In the genomic region with DNA sequence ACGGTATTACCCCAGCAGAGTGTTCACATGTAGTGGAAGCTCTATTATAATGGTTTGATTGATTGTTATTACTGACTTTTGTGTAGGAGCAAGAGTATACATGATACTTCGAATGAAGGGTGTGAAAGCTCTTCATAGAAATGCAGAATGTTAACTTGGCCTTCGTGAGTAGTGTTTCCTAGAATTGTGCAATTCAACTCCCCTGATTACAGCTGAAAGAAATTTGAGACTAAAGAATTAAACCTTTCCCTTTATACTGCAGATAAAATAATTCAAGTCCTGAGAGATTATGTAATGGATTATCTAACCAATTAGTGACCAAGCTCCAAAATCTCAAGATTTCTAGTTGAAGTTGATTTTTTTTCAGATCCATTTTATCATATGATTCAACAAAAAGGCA, we compare ENCODE assay signal across 13 cellular contexts. TPM values are rescaled to one million over a fixed set of nuclear protein-coding genes. Genes with fewer than 3 reads are reported as not detected.
A peak's percentile ranks its signal among the peaks of the same experiment; 100 is the strongest.
DNase-seq lines count a peak whose midpoint lies in the region; ATAC-seq and TF ChIP-seq lines count a peak whose summit lies in the region.
"Had no signal": no experiment of that assay in that cellular context is flagged by ENCODE, and none has a peak within 500 bp of the region (broad histone marks: within the 10 kb centered on the region; RNA-seq: fewer than 3 reads in every experiment).

No MANE protein-coding gene starts in this region.

- H2AFZ ChIP-seq in osteoblast (ENCODE audit: low read length) = no peak overlapping the region

- TF ChIP-seq CTCF in fibroblast of mammary gland (conservative IDR thresholded peaks at IDR 0.05; ENCODE audit: control insufficient read depth, insufficient read depth, low read depth, low read length) = no peak
- TF ChIP-seq CTCF in osteoblast (IDR thresholded peaks at IDR 0.05; ENCODE audit: extremely low read depth, low read depth, low read length) = no peak
- no peak for TF ChIP-seq CTCF in endothelial cell (IDR thresholded peaks at IDR 0.05; ENCODE audit: unreplicated experiment)

- peaks cover 0 to 1% of the 10 kb centered on the region in 2 donors for H3K36me3 Mint-ChIP-seq in CD4-positive, alpha-beta memory T cell
- no peaks in the 10 kb centered on the region for H3K36me3 Mint-ChIP-seq in endothelial cell (ENCODE audit: low read depth, unreplicated experiment)

- no peaks in the 10 kb centered on the region for H3K9me3 ChIP-seq in osteoblast (ENCODE audit: low read depth, low read length)
- H3K9me3 ChIP-seq in CD4-positive, alpha-beta memory T cell (ENCODE audit: control insufficient read depth in 1 of 2, low read length in 2 of 2) = no peaks in the 10 kb centered on the region
- H3K9me3 ChIP-seq: HAP-1 had no signal

- CTCF ChIA-PET in CD4-positive, alpha-beta memory T cell (lab: Charles Lee; ENCODE audit: partially characterized antibody) = interaction anchor here (1.3 kb wide), 1 partner anchor 469 kb away, joined by 4 read pairs; no protein-coding TSS in a partner anchor

- H3K4me2 ChIP-seq in osteoblast (ENCODE audit: insufficient read depth, low read length) = no peak overlapping the region

- H3K4me1 ChIP-seq in osteoblast (ENCODE audit: insufficient read depth, low read length) = peaks cover 39% of the 10 kb centered on the region
- peaks cover 76% of the 10 kb centered on the region for H3K4me1 ChIP-seq in CD4-positive, alpha-beta memory T cell (ENCODE audit: insufficient read depth, low read length)

- intact Hi-C loops in CD4-positive, alpha-beta memory T cell (cut with micrococcal nuclease) = no loop called here

- H3K9me3 Mint-ChIP-seq in CD4-positive, alpha-beta memory T cell = no peaks in the 10 kb centered on the region
- H3K9me3 Mint-ChIP-seq in endothelial cell (ENCODE audit: unreplicated experiment) = no peaks in the 10 kb centered on the region
- H3K9me3 Mint-ChIP-seq: activated B cell treated with CpG ODN at 0.5 μM for 24 hours had no signal

- peaks cover 50 to 92% (median 68%) of the 10 kb centered on the region in 4 donors for H3K4me1 Mint-ChIP-seq in CD4-positive, alpha-beta memory T cell
- H3K4me1 Mint-ChIP-seq in endothelial cell (ENCODE audit: unreplicated experiment) = peaks cover 48% of the 10 kb centered on the region

- H3K27me3 Mint-ChIP-seq in CD4-positive, alpha-beta memory T cell = no peaks in the 10 kb centered on the region
- no peaks in the 10 kb centered on the region for H3K27me3 Mint-ChIP-seq in endothelial cell (ENCODE audit: unreplicated experiment)
- H3K27me3 Mint-ChIP-seq: activated B cell treated with CpG ODN at 0.5 μM for 24 hours; activated naive CD8-positive, alpha-beta T cell treated with anti-CD3 and anti-CD28 coated beads, Interleukin-2, amount 10 ng/mL, durations not matched to agents 7 days and 5 days had no signal

- ATAC-seq in GM21528 (IDR thresholded peaks at IDR 0.05; ENCODE audit: low FRiP score, unreplicated experiment) = no peak
- ATAC-seq: stimulated activated naive CD8-positive, alpha-beta T cell treated with anti-CD3 and anti-CD28 coated beads, Interleukin-15, Interleukin-2, amounts not matched to agents 100 U/mL and 50 U/mL, for 24 hours had no signal

- no peak overlapping the region for H3K4me3 ChIP-seq in fibroblast of mammary gland (ENCODE audit: control insufficient read depth, low read depth, low read length)
- H3K4me3 ChIP-seq in osteoblast (ENCODE audit: insufficient read depth, low read length) = no peak overlapping the region
- H3K4me3 ChIP-seq in CD4-positive, alpha-beta memory T cell (ENCODE audit: low read length in 2 of 2) = no peak overlapping the region
- H3K4me3 ChIP-seq: HAP-1 had no signal

- peak overlapping the region; percentile 21 for H3K27ac ChIP-seq in osteoblast (ENCODE audit: low read depth, low read length)
- H3K27ac ChIP-seq in CD4-positive, alpha-beta memory T cell (ENCODE audit: low read depth, low read length) = no peak overlapping the region

- DNase-seq in EH (ENCODE audit: low read depth) = peak; percentile 30
- DNase-seq in NCI-H226 = peak; percentile 73
- peak; percentile 51 for DNase-seq in fibroblast of mammary gland (ENCODE audit: low read depth)
- DNase-seq in osteoblast (ENCODE audit: insufficient read length, low spot score, missing footprints) = no peak
- no peak for DNase-seq in CD4-positive, alpha-beta memory T cell
- no peak for DNase-seq in putamen (ENCODE audit: low spot score)
- no peak for DNase-seq in endothelial cell (ENCODE audit: low spot score)
- DNase-seq: activated B cell treated with CpG ODN at 0.5 μM for 24 hours; activated CD8-positive, alpha-beta memory T cell treated with anti-CD3 and anti-CD28 coated beads, Interleukin-2, amount 50 U/mL, for 48 hours; activated naive CD8-positive, alpha-beta T cell treated with anti-CD3 and anti-CD28 coated beads, Interleukin-2, amount 10 ng/mL, durations not matched to agents 7 days and 5 days; stimulated activated naive CD8-positive, alpha-beta T cell treated with anti-CD3 and anti-CD28 coated beads, Interleukin-15, Interleukin-2, amounts not matched to agents 100 U/mL and 50 U/mL, for 24 hours had no signal

- POLR2A ChIA-PET in CD4-positive, alpha-beta memory T cell (lab: Charles Lee; ENCODE audit: partially characterized antibody) = interaction anchor here (0.9 kb wide), 1 partner anchor 256 kb away, joined by 3 read pairs; no protein-coding TSS in a partner anchor

- peaks cover 95% of the 10 kb centered on the region for H3K79me2 ChIP-seq in osteoblast (ENCODE audit: insufficient read depth, low read length)

- peak overlapping the region in 3 of 8 donors; percentile 0 to 24 (median 10) for H3K4me3 Mint-ChIP-seq in CD4-positive, alpha-beta memory T cell
- H3K4me3 Mint-ChIP-seq in endothelial cell (ENCODE audit: unreplicated experiment) = no peak overlapping the region
- H3K4me3 Mint-ChIP-seq: activated B cell treated with CpG ODN at 0.5 μM for 24 hours; activated naive CD8-positive, alpha-beta T cell treated with anti-CD3 and anti-CD28 coated beads, Interleukin-2, amount 10 ng/mL, durations not matched to agents 7 days and 5 days had no signal

- peaks cover 39% of the 10 kb centered on the region for H4K20me1 ChIP-seq in osteoblast (ENCODE audit: insufficient read depth, low read length)

- H3K27me3 ChIP-seq in osteoblast (ENCODE audit: insufficient read depth, low read length) = no peaks in the 10 kb centered on the region
- no peaks in the 10 kb centered on the region for H3K27me3 ChIP-seq in CD4-positive, alpha-beta memory T cell (ENCODE audit: insufficient read depth, low read length)

- H3K27ac Mint-ChIP-seq in CD4-positive, alpha-beta memory T cell = peak overlapping the region in 1 of 7 donors; percentile 5
- H3K27ac Mint-ChIP-seq in endothelial cell (ENCODE audit: unreplicated experiment) = no peak overlapping the region
- H3K27ac Mint-ChIP-seq: activated B cell treated with CpG ODN at 0.5 μM for 24 hours; activated naive CD8-positive, alpha-beta T cell treated with anti-CD3 and anti-CD28 coated beads, Interleukin-2, amount 10 ng/mL, durations not matched to agents 7 days and 5 days had no signal

- H3K36me3 ChIP-seq in osteoblast (ENCODE audit: insufficient read depth, low read length) = no peaks in the 10 kb centered on the region
- H3K36me3 ChIP-seq in CD4-positive, alpha-beta memory T cell (ENCODE audit: insufficient read depth, low read length) = no peaks in the 10 kb centered on the region
- H3K36me3 ChIP-seq: HAP-1 had no signal

RNA-seq across cellular contexts. Expression of a gene that starts 38.2 kb away (rescaled TPM):
- total RNA-seq in osteoblast = 49.8 and 52.8 TPM in 2 replicates
- total RNA-seq in CD4-positive, alpha-beta memory T cell = 10 to 100 TPM; 60.7 to 61.0 TPM
- polyA plus RNA-seq in CD4-positive, alpha-beta memory T cell = 10 to 100 TPM; 18.1 to 30.1 TPM
- total RNA-seq in endothelial cell (ENCODE audit: unreplicated experiment) = 66.3 TPM

Comparison
In these comparisons a context has a peak if more than half of its experiments do, and no peak if none do; other contexts are left out.
1. DNase-seq: peak in EH (single experiment), NCI-H226 (single experiment) and fibroblast of mammary gland (single experiment); none in osteoblast (single experiment), CD4-positive, alpha-beta memory T cell (0 of 5), putamen (single experiment) and endothelial cell (single experiment).